In the genomic region with DNA sequence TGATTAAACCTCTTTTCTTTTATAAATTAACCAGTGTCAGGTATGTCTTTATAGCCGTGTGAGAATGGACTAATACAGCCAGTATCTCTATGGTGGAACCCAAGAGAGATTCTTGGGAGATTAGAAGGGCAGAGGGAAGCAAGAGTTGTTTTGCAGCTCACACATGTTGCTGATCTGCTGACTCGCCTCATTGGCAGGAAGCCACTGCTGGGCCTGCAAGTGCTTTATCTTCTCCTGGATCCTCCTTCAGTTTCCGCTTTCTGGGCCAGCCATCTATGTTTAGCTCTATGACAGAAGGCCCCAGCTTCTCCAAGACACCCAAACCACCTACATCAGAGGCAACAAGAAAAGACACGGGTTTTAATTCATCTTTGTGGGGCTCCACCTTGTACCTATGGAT, we compare ENCODE assay signal across 12 cellular contexts. TPM values are rescaled to one million over a fixed set of nuclear protein-coding genes. Genes with fewer than 3 reads are reported as not detected.
DNase-seq lines count a peak whose midpoint lies in the region; ATAC-seq, FAIRE-seq and TF ChIP-seq lines count a peak whose summit lies in the region.
"Had no signal": no experiment of that assay in that cellular context is flagged by ENCODE, and none has a peak within 500 bp of the region (broad histone marks: within the 10 kb centered on the region; RNA-seq: fewer than 3 reads in every experiment).

No MANE protein-coding gene starts in this region.

- H3K14ac ChIP-seq in IMR-90 (replicated peaks; ENCODE audit: low read depth, low read length): 0 out of 2 replicates have a peak overlapping the region, but pooled peaks have one; percentile 22

- H4K20me1 ChIP-seq in IMR-90 (ENCODE audit: insufficient read depth, low read length) (no peaks in the 10 kb centered on the region), astrocyte (ENCODE audit: insufficient read depth, low read length) (no peaks in the 10 kb centered on the region)

- H2BK120ac ChIP-seq in IMR-90 (ENCODE audit: low read depth, low read length): peak overlapping the region; percentile 68

- H3K9me3 Mint-ChIP-seq in astrocyte (ENCODE audit: unreplicated experiment): peaks cover 13% of the 10 kb centered on the region

- peak overlapping the region; percentile 80 for H2BK20ac ChIP-seq in IMR-90 (ENCODE audit: low read depth, low read length)

- peak overlapping the region in 1 of 2 experiments; percentile 77; a peak in 2 of 4 replicates for H4K8ac ChIP-seq in IMR-90 (ENCODE audit: low read depth in 2 of 2, low read length in 2 of 2)

- in situ Hi-C loops in IMR-90 (cut with MboI; ENCODE audit: low sequenced_read_pairs): no loop called here

- no peak overlapping the region; the same call in none of the 2 replicates for H2AK5ac ChIP-seq in IMR-90 (ENCODE audit: low read depth, low read length)

- H3K4me3 Mint-ChIP-seq in astrocyte (ENCODE audit: unreplicated experiment): no peak overlapping the region

- H3K27me3 ChIP-seq in IMR-90 (ENCODE audit: control insufficient read depth, insufficient read depth, low read length): no peaks in the 10 kb centered on the region
- H3K27me3 ChIP-seq in astrocyte (ENCODE audit: insufficient read depth, low read length): no peaks in the 10 kb centered on the region
- H3K27me3 ChIP-seq in left ventricle myocardium inferior (ENCODE audit: low read depth): no peaks in the 10 kb centered on the region
- H3K27me3 ChIP-seq in suprapubic skin: no peaks in the 10 kb centered on the region

- peaks cover 2% of the 10 kb centered on the region for H3K27me3 Mint-ChIP-seq in astrocyte (ENCODE audit: low read depth, unreplicated experiment)

- ATAC-seq in IMR-90 (ENCODE audit: low read depth) (peak; percentile 53), GM18502 (IDR thresholded peaks at IDR 0.05; ENCODE audit: poor library complexity, unreplicated experiment) (no peak), HG02885 (IDR thresholded peaks at IDR 0.05; ENCODE audit: poor library complexity, unreplicated experiment) (no peak), GM19324 (IDR thresholded peaks at IDR 0.05; ENCODE audit: low FRiP score, unreplicated experiment) (no peak)
- ATAC-seq: GM12878 had no signal

- H2BK5ac ChIP-seq in IMR-90 (ENCODE audit: low read depth, low read length, poor library complexity, severe bottlenecking): peak overlapping the region; percentile 81

- H2AFZ ChIP-seq in IMR-90 (replicated peaks; ENCODE audit: low read length, poor library complexity) (peak overlapping the region; percentile 3), astrocyte (ENCODE audit: low read depth, low read length) (no peak overlapping the region)

- no peak overlapping the region for H3K4me3 ChIP-seq in IMR-90 (ENCODE audit: insufficient read depth, low read depth, low read length)
- H3K4me3 ChIP-seq in astrocyte (ENCODE audit: insufficient read depth, low read depth, low read length): no peak overlapping the region
- no peak overlapping the region for H3K4me3 ChIP-seq in left ventricle myocardium inferior
- no peak overlapping the region for H3K4me3 ChIP-seq in suprapubic skin
- H3K4me3 ChIP-seq: GM12878 had no signal

- TF ChIP-seq RAD21 in IMR-90 (IDR thresholded peaks at IDR 0.05; ENCODE audit: low read length): no peak

- FAIRE-seq in astrocyte (lab: Jason Lieb, UNC): no peak
- FAIRE-seq: GM12878, H1 had no signal

- no peaks in the 10 kb centered on the region for H3K79me1 ChIP-seq in IMR-90 (ENCODE audit: low read depth in 1 of 2, low read length in 2 of 2)

- peaks cover 8% of the 10 kb centered on the region for H3K4me1 Mint-ChIP-seq in astrocyte (ENCODE audit: low read depth, unreplicated experiment)

- 66% methylated on average over 2 of the region's 4 CpGs; no CpG with 5 or more reads in 1 of the 2 experiments for WGBS in IMR-90 (ENCODE audit: extremely low coverage in 2 of 2, insufficient read length in 1 of 2), 2 experiments
- 28% methylated on average over 4 of the region's 4 CpGs for WGBS in suprapubic skin

- H3K4me2 ChIP-seq in IMR-90 (ENCODE audit: low read depth, low read length) (no peak overlapping the region), astrocyte (ENCODE audit: low read length) (no peak overlapping the region)

- H3K27ac Mint-ChIP-seq in astrocyte (ENCODE audit: unreplicated experiment): no peak overlapping the region

- H3K9ac ChIP-seq in IMR-90 (ENCODE audit: low read depth, low read length) (no peak overlapping the region), astrocyte (ENCODE audit: low read length) (no peak overlapping the region)

- H3K18ac ChIP-seq in IMR-90 (ENCODE audit: low read depth, low read length): peak overlapping the region; percentile 44; the same call in 1 of the 2 replicates

- DNase-seq in IMR-90 (peak; percentile 95), astrocyte (ENCODE audit: low read depth) (peak; percentile 92), left ventricle myocardium inferior (peak; percentile 79), suprapubic skin (ENCODE audit: low spot score in 2 of 2) (peak; percentile 88), HuH-7.5 (ENCODE audit: low spot score) (no peak)
- DNase-seq: activated gamma-delta T cell treated with Interleukin-2 at 50 U/mL for 16 hours, SHP77 treated with DMSO at 0.1 percent for 48 hours had no signal

- no peaks in the 10 kb centered on the region for H3K79me2 ChIP-seq in astrocyte (ENCODE audit: insufficient read depth, low read length)

- no peak for TF ChIP-seq CTCF in IMR-90 (conservative IDR thresholded peaks at IDR 0.05; ENCODE audit: low read depth, low read length)
- no peak for TF ChIP-seq CTCF in astrocyte (IDR thresholded peaks at IDR 0.05; ENCODE audit: insufficient read depth, low read depth, low read length)
- no peak for TF ChIP-seq CTCF in left ventricle myocardium inferior (IDR thresholded peaks at IDR 0.05; ENCODE audit: borderline replicate concordance)
- no peak for TF ChIP-seq CTCF in suprapubic skin (IDR thresholded peaks at IDR 0.05)

- H2AK9ac ChIP-seq in IMR-90 (replicated peaks; ENCODE audit: low read depth, low read length, poor library complexity): no peak overlapping the region

- peaks cover 2% of the 10 kb centered on the region for H3K36me3 Mint-ChIP-seq in astrocyte (ENCODE audit: low read depth, unreplicated experiment)

- POLR2A ChIA-PET in IMR-90 (lab: Charles Lee; ENCODE audit: unreplicated experiment): no interaction called here

- peak overlapping the region; percentile 72; the same call in 2 of the 3 replicates for H2BK15ac ChIP-seq in IMR-90 (ENCODE audit: low read depth, low read length)

- H3K9me3 ChIP-seq in IMR-90 (ENCODE audit: control insufficient read depth, insufficient read depth, low read length) (peaks cover 4% of the 10 kb centered on the region; the same call in 1 of the 2 replicates), astrocyte (ENCODE audit: insufficient read depth, low read depth, low read length) (no peaks in the 10 kb centered on the region), left ventricle myocardium inferior (replicated peaks) (peaks cover 9% of the 10 kb centered on the region), suprapubic skin (no peaks in the 10 kb centered on the region)

- H4K91ac ChIP-seq in IMR-90 (ENCODE audit: insufficient read depth, low read depth, low read length): no peak overlapping the region; the same call in 1 of the 2 replicates

- H3K27ac ChIP-seq in IMR-90 (ENCODE audit: insufficient read depth, low read length) (peak overlapping the region; percentile 17; the same call in 1 of the 2 replicates), astrocyte (ENCODE audit: low read depth, low read length) (no peak overlapping the region), left ventricle myocardium inferior (replicated peaks) (peak overlapping the region; percentile 31), suprapubic skin (peak overlapping the region; percentile 22)

- CTCF ChIA-PET in IMR-90 (lab: Yijun Ruan, JAX): interaction anchor here (1.6 kb wide), 1 partner anchor 20 kb away, joined by 3 read pairs; no protein-coding TSS in a partner anchor

- TF ChIP-seq POLR2A in IMR-90 (IDR thresholded peaks at IDR 0.05; ENCODE audit: low read depth, low read length): no peak
- no peak for TF ChIP-seq POLR2A in suprapubic skin (IDR thresholded peaks at IDR 0.05)

- intact Hi-C loops in IMR-90 (cut with micrococcal nuclease) (no loop called here), left ventricle myocardium inferior (cut with micrococcal nuclease) (no loop called here)

- dilution Hi-C loops in IMR-90 (cut with HindIII; ENCODE audit: low sequenced_read_pairs, unreplicated experiment): no loop called here

- TF ChIP-seq EP300 in suprapubic skin (IDR thresholded peaks at IDR 0.05): no peak

- peaks cover 6% of the 10 kb centered on the region for H3K9me1 ChIP-seq in IMR-90 (ENCODE audit: insufficient read depth, low read length)

- peak overlapping the region; percentile 7; the same call in 1 of the 2 replicates for H3K23ac ChIP-seq in IMR-90 (ENCODE audit: low read depth, low read length)

- no peaks in the 10 kb centered on the region for H3K36me3 ChIP-seq in IMR-90 (ENCODE audit: control insufficient read depth, insufficient read depth, low read length)
- H3K36me3 ChIP-seq in astrocyte (ENCODE audit: insufficient read depth, low read length): no peaks in the 10 kb centered on the region
- no peaks in the 10 kb centered on the region for H3K36me3 ChIP-seq in left ventricle myocardium inferior
- no peaks in the 10 kb centered on the region for H3K36me3 ChIP-seq in suprapubic skin

- BruUV-seq in IMR-90 (replicated peaks; lab: Mats Ljungman, UMichigan): no TSS peak

- H3K4me1 ChIP-seq in IMR-90 (ENCODE audit: control insufficient read depth, insufficient read depth, low read length) (peaks cover 12% of the 10 kb centered on the region), astrocyte (ENCODE audit: insufficient read depth, low read length) (peaks cover 3% of the 10 kb centered on the region), left ventricle myocardium inferior (peaks cover 36% of the 10 kb centered on the region), suprapubic skin (peaks cover 22% of the 10 kb centered on the region)

- peak overlapping the region; percentile 6; the same call in 1 of the 2 replicates for H4K5ac ChIP-seq in IMR-90 (ENCODE audit: low read depth, low read length)

- no peak overlapping the region for H3K56ac ChIP-seq in IMR-90 (ENCODE audit: extremely low read depth, insufficient read depth, low read length)

- peak overlapping the region; percentile 24; the same call in 1 of the 2 replicates for H3K4ac ChIP-seq in IMR-90 (ENCODE audit: low read depth, low read length)

TF ChIP-seq in IMR-90, 13 proteins besides CTCF, POLR2A, EP300 and RAD21 (continues in another document):
- TF ChIP-seq MAFK (IDR thresholded peaks at IDR 0.05; ENCODE audit: low read depth, low read length) (peak; percentile 37; the same call in 1 of the 2 replicates), BHLHE40 (IDR thresholded peaks at IDR 0.05; ENCODE audit: low read depth, low read length) (no peak), MXI1 (IDR thresholded peaks at IDR 0.05; ENCODE audit: borderline replicate concordance, low read depth, low read length) (no peak), NFE2L2 (IDR thresholded peaks at IDR 0.05; ENCODE audit: low read depth, low read length) (peak; percentile 36; the same call in 1 of the 2 replicates)

RNA-seq across cellular contexts. Expression of a gene that starts 23.4 kb away (rescaled TPM):
- total RNA-seq in IMR-90 (2012; rRNA removed): 14.7 and 19.7 TPM in 2 replicates
- 11.0 and 12.8 TPM in 2 replicates for polyA plus RNA-seq in IMR-90 (2012; rRNA removed)
- polyA plus RNA-seq in IMR-90 (2012; cell fraction: cytosol; rRNA removed): 8.5 and 15.7 TPM in 2 replicates
- polyA plus RNA-seq in IMR-90 (2012; cell fraction: nucleus; rRNA removed; ENCODE audit: low replicate concordance): 7.3 and 8.8 TPM in 2 replicates
- 0.95 and 3.0 TPM in 2 replicates for total RNA-seq in astrocyte
- 6.6 TPM for total RNA-seq in left ventricle myocardium inferior
- 100 to 1,000 TPM in 1 of 4 donors, 10 to 100 TPM in 3; 15.5 to 113 (median 49.1) TPM for total RNA-seq in suprapubic skin
- total RNA-seq: H1 had no signal
